In genomic region chr9:126523621-126524111, GRCh38 we compare ENCODE assay signal across 9 cellular contexts.
A peak's percentile ranks its signal among the peaks of the same experiment; 100 is the strongest.
DNase-seq lines count a peak whose midpoint lies in the region; ATAC-seq and TF ChIP-seq lines count a peak whose summit lies in the region.
"Had no signal": no experiment of that assay in that cellular context is flagged by ENCODE, and none has a peak within 500 bp of the region (broad histone marks: within the 10 kb centered on the region; RNA-seq: fewer than 3 reads in every experiment).

No MANE protein-coding gene starts in this region.

- TF ChIP-seq EP300 in tibial nerve (IDR thresholded peaks at IDR 0.05): peak in 1 of 2 donors; percentile 62

- intact Hi-C loops in right lobe of liver (cut with DNase I): no loop called here

- 50% methylated on average over 9 of the region's 9 CpGs for WGBS in right lobe of liver (ENCODE audit: insufficient coverage, low coverage, low lambda C conversion rate, missing lambda C conversion rate)
- WGBS in tibial nerve, 2 donors: 43 to 45% methylated on average over 9 of the region's 9 CpGs

- H3K36me3 ChIP-seq in right lobe of liver (no peaks in the 10 kb centered on the region), tibial nerve (no peaks in the 10 kb centered on the region)

- H3K9me3 ChIP-seq in right lobe of liver (no peaks in the 10 kb centered on the region), tibial nerve (no peaks in the 10 kb centered on the region)

- TF ChIP-seq POLR2A in right lobe of liver (IDR thresholded peaks at IDR 0.05) (no peak), tibial nerve (IDR thresholded peaks at IDR 0.05) (no peak)

- H3K27ac ChIP-seq in right lobe of liver (no peak overlapping the region), tibial nerve (peak overlapping the region in 3 of 4 donors; percentile 56 to 81 (median 65))

- ATAC-seq in right lobe of liver: peak in 3 of 4 donors; percentile 28 to 44 (median 36)
- no peak for ATAC-seq in GM18498 (IDR thresholded peaks at IDR 0.05; ENCODE audit: unreplicated experiment)
- no peak for ATAC-seq in GM21717 (IDR thresholded peaks at IDR 0.05; ENCODE audit: unreplicated experiment)

- H3K27me3 ChIP-seq in right lobe of liver: no peaks in the 10 kb centered on the region
- H3K27me3 ChIP-seq in tibial nerve: peaks cover 0 to 34% of the 10 kb centered on the region in 2 donors

- no peak for TF ChIP-seq CTCF in right lobe of liver (IDR thresholded peaks at IDR 0.05)
- no peak for TF ChIP-seq CTCF in tibial nerve (IDR thresholded peaks at IDR 0.05)

- H3K4me3 ChIP-seq in right lobe of liver: no peak overlapping the region
- H3K4me3 ChIP-seq in tibial nerve: no peak overlapping the region

- peak; percentile 60 for DNase-seq in stimulated activated CD4-positive, alpha-beta T cell treated with anti-CD3 and anti-CD28 coated beads, Interleukin-15, amount 100 ng/mL, for 24 hours
- no peak for DNase-seq in stimulated activated CD4-positive, alpha-beta T cell treated with anti-CD3 and anti-CD28 coated beads, Interleukin-2, amount 100 ng/mL, for 48 hours
- DNase-seq in activated effector memory CD4-positive, alpha-beta T cell treated with Interleukin-2 at 50 U/mL for 16 hours: peak; percentile 25
- DNase-seq in right lobe of liver (no peak), tibial nerve (ENCODE audit: low spot score in 2 of 2) (peak in 1 of 2 donors; percentile 41), HUDEP-2 (lab: John Stamatoyannopoulos, UW; ENCODE audit: unreplicated experiment in 76 of 76) (no peak)
- DNase-seq: head of caudate nucleus had no signal

- H3K4me1 ChIP-seq in right lobe of liver: peaks cover 0 to 7% (median 0%) of the 10 kb centered on the region in 4 donors
- peaks cover 0 to 24% (median 6%) of the 10 kb centered on the region in 4 donors for H3K4me1 ChIP-seq in tibial nerve

Comparison
In these comparisons a context has a peak if more than half of its experiments do, and no peak if none do; other contexts are left out.
1. DNase-seq: peak in stimulated activated CD4-positive, alpha-beta T cell treated with anti-CD3 and anti-CD28 coated beads, Interleukin-15, amount 100 ng/mL, for 24 hours (single experiment) and activated effector memory CD4-positive, alpha-beta T cell treated with Interleukin-2 at 50 U/mL for 16 hours (single experiment); none in stimulated activated CD4-positive, alpha-beta T cell treated with anti-CD3 and anti-CD28 coated beads, Interleukin-2, amount 100 ng/mL, for 48 hours (0 of 2), right lobe of liver (0 of 3) and HUDEP-2 (0 of 76).
2. ATAC-seq: peak in right lobe of liver (3 of 4); none in GM18498 (single experiment) and GM21717 (single experiment).
3. H3K27ac ChIP-seq: peak in tibial nerve (3 of 4); none in right lobe of liver (0 of 3).